Comparison of ENCODE assay signal across 13 cellular contexts in genomic region chr19:13040232-13040915, GRCh38. TPM values are rescaled to one million over a fixed set of nuclear protein-coding genes. Genes with fewer than 3 reads are reported as not detected.
DNase-seq lines count a peak whose midpoint lies in the region; ATAC-seq and TF ChIP-seq lines count a peak whose summit lies in the region.
"Had no signal": no experiment of that assay in that cellular context is flagged by ENCODE, and none has a peak within 500 bp of the region (broad histone marks: within the 10 kb centered on the region; RNA-seq: fewer than 3 reads in every experiment).

No MANE protein-coding gene starts in this region.

- 0 out of 2 replicates have a peak, but pooled peaks cover 4% of the 10 kb centered on the region for H3F3A ChIP-seq in GM23338 (replicated peaks; ENCODE audit: low read depth)

- H3K27ac ChIP-seq in coronary artery: peak overlapping the region; percentile 80 to 83
- peak overlapping the region; percentile 82 for H3K27ac ChIP-seq in suprapubic skin
- H3K27ac ChIP-seq in GM23338 (ENCODE audit: low read depth): no peak overlapping the region

- no peak overlapping the region for H3K4me2 ChIP-seq in GM23338
- H3K4me2 ChIP-seq: SK-N-SH had no signal

- DNase-seq in HFFc6 (no peak), coronary artery (ENCODE audit: low spot score) (no peak), mesothelial cell of epicardium (ENCODE audit: low spot score in 2 of 2, unreplicated experiment in 2 of 2) (no peak), suprapubic skin (ENCODE audit: low spot score in 2 of 2) (no peak), GM23338 (ENCODE audit: low spot score) (no peak), NCI-H2107 treated with DMSO at 0.1 percent for 48 hours (lab: John Stamatoyannopoulos, UW; ENCODE audit: unreplicated experiment) (no peak)
- no peak for DNase-seq in natural killer cell treated with Interleukin-12 subunit alpha and Interleukin-12 subunit beta and Interleukin-15 and Interleukin-18, amount 100 ng/mL, for 72 hours (ENCODE audit: low spot score)
- DNase-seq: activated CD4-positive, alpha-beta memory T cell treated with anti-CD3 and anti-CD28 coated beads for 36 hours; amniotic stem cell; SK-N-SH; stimulated activated naive CD8-positive, alpha-beta T cell treated with anti-CD3 and anti-CD28 coated beads, Interleukin-15, Interleukin-2, amounts not matched to agents 100 U/mL and 50 U/mL, for 24 hours had no signal

- H3K4me3 ChIP-seq in coronary artery (peak overlapping the region; percentile 22), suprapubic skin (no peak overlapping the region), GM23338 (no peak overlapping the region)

- H3K9me3 Mint-ChIP-seq in HFFc6 (no peaks in the 10 kb centered on the region), mesothelial cell of epicardium (no peaks in the 10 kb centered on the region), GM23338 (no peaks in the 10 kb centered on the region)
- H3K9me3 Mint-ChIP-seq in natural killer cell treated with Interleukin-12 subunit alpha and Interleukin-12 subunit beta and Interleukin-15 and Interleukin-18, amount 100 ng/mL, for 72 hours: no peaks in the 10 kb centered on the region
- H3K9me3 Mint-ChIP-seq: activated CD4-positive, alpha-beta memory T cell treated with anti-CD3 and anti-CD28 coated beads for 36 hours; activated T-helper 17 cell treated with anti-CD3 and anti-CD28 coated beads, Interleukin-2, amount 50 U/mL, for 72 hours had no signal

- peak overlapping the region; percentile 75 for H3K27ac Mint-ChIP-seq in HFFc6
- H3K27ac Mint-ChIP-seq in mesothelial cell of epicardium: peak overlapping the region; percentile 77
- no peak overlapping the region for H3K27ac Mint-ChIP-seq in GM23338
- H3K27ac Mint-ChIP-seq in natural killer cell treated with Interleukin-12 subunit alpha and Interleukin-12 subunit beta and Interleukin-15 and Interleukin-18, amount 100 ng/mL, for 72 hours: no peak overlapping the region
- H3K27ac Mint-ChIP-seq: activated CD4-positive, alpha-beta memory T cell treated with anti-CD3 and anti-CD28 coated beads for 36 hours; activated T-helper 17 cell treated with anti-CD3 and anti-CD28 coated beads, Interleukin-2, amount 50 U/mL, for 72 hours had no signal

- 44% methylated on average over 12 of the region's 15 CpGs for WGBS in suprapubic skin

- H3K36me3 ChIP-seq in suprapubic skin: no peaks in the 10 kb centered on the region
- H3K36me3 ChIP-seq in GM23338 (ENCODE audit: insufficient read depth): no peaks in the 10 kb centered on the region

- no peak overlapping the region for H2AFZ ChIP-seq in GM23338

- TF ChIP-seq EP300 in suprapubic skin (IDR thresholded peaks at IDR 0.05): no peak

- TF ChIP-seq CTCF in HFFc6 (IDR thresholded peaks at IDR 0.05) (no peak), coronary artery (IDR thresholded peaks at IDR 0.05) (no peak), mesothelial cell of epicardium (IDR thresholded peaks at IDR 0.05; ENCODE audit: unreplicated experiment) (no peak), suprapubic skin (IDR thresholded peaks at IDR 0.05) (no peak), GM23338 (conservative IDR thresholded peaks at IDR 0.05; ENCODE audit: low read depth in 2 of 2) (no peak)

- H3K27me3 Mint-ChIP-seq in HFFc6 (ENCODE audit: insufficient read depth): peaks cover 2% of the 10 kb centered on the region; the same call in 1 of the 2 replicates
- H3K27me3 Mint-ChIP-seq in mesothelial cell of epicardium (ENCODE audit: low read depth): peaks cover 34% of the 10 kb centered on the region
- peaks cover 36% of the 10 kb centered on the region for H3K27me3 Mint-ChIP-seq in GM23338 (ENCODE audit: insufficient read depth, low read depth, poor library complexity)
- H3K27me3 Mint-ChIP-seq in natural killer cell treated with Interleukin-12 subunit alpha and Interleukin-12 subunit beta and Interleukin-15 and Interleukin-18, amount 100 ng/mL, for 72 hours: peaks cover 0 to 12% of the 10 kb centered on the region in 2 donors
- H3K27me3 Mint-ChIP-seq: activated CD4-positive, alpha-beta memory T cell treated with anti-CD3 and anti-CD28 coated beads for 36 hours had no signal

- no peaks in the 10 kb centered on the region for H4K20me1 ChIP-seq in GM23338 (replicated peaks; ENCODE audit: insufficient read depth)

- no peaks in the 10 kb centered on the region for H3K9me2 ChIP-seq in GM23338 (ENCODE audit: insufficient read depth)
- H3K9me2 ChIP-seq: SK-N-SH had no signal

- TF ChIP-seq POLR2A in suprapubic skin (IDR thresholded peaks at IDR 0.05): no peak

- H3K4me1 Mint-ChIP-seq in HFFc6 (ENCODE audit: low read depth) (peaks cover 88% of the 10 kb centered on the region), mesothelial cell of epicardium (peaks cover 58% of the 10 kb centered on the region), GM23338 (peaks cover 11% of the 10 kb centered on the region)
- H3K4me1 Mint-ChIP-seq in natural killer cell treated with Interleukin-12 subunit alpha and Interleukin-12 subunit beta and Interleukin-15 and Interleukin-18, amount 100 ng/mL, for 72 hours (ENCODE audit: low read depth in 2 of 2): peaks cover 35% of the 10 kb centered on the region in 2 donors

- H3K27me3 ChIP-seq in suprapubic skin (no peaks in the 10 kb centered on the region), GM23338 (ENCODE audit: insufficient read depth) (peaks cover 23% of the 10 kb centered on the region; the same call in 1 of the 2 replicates)

- H3K9me3 ChIP-seq in suprapubic skin: no peaks in the 10 kb centered on the region
- H3K9me3 ChIP-seq: SK-N-SH had no signal

- H3K4me3 Mint-ChIP-seq in HFFc6 (peak overlapping the region; percentile 36; the same call in 1 of the 2 replicates), mesothelial cell of epicardium (no peak overlapping the region), GM23338 (no peak overlapping the region)
- no peak overlapping the region for H3K4me3 Mint-ChIP-seq in natural killer cell treated with Interleukin-12 subunit alpha and Interleukin-12 subunit beta and Interleukin-15 and Interleukin-18, amount 100 ng/mL, for 72 hours
- H3K4me3 Mint-ChIP-seq: activated CD4-positive, alpha-beta memory T cell treated with anti-CD3 and anti-CD28 coated beads for 36 hours; activated T-helper 17 cell treated with anti-CD3 and anti-CD28 coated beads, Interleukin-2, amount 50 U/mL, for 72 hours had no signal

- ATAC-seq in GM23338: no peak
- ATAC-seq in GM18858 (IDR thresholded peaks at IDR 0.05; ENCODE audit: unreplicated experiment): no peak
- ATAC-seq in natural killer cell treated with Interleukin-12 subunit alpha and Interleukin-12 subunit beta and Interleukin-15 and Interleukin-18, amount 100 ng/mL, for 72 hours: no peak
- ATAC-seq: activated T-helper 17 cell treated with anti-CD3 and anti-CD28 coated beads, Interleukin-2, amount 50 U/mL, for 72 hours; stimulated activated naive CD8-positive, alpha-beta T cell treated with anti-CD3 and anti-CD28 coated beads, Interleukin-15, Interleukin-2, amounts not matched to agents 100 U/mL and 50 U/mL, for 24 hours had no signal

- no peaks in the 10 kb centered on the region for H3K79me2 ChIP-seq in GM23338 (replicated peaks; ENCODE audit: insufficient read depth)

- H3K4me1 ChIP-seq in suprapubic skin (peaks cover 96% of the 10 kb centered on the region), GM23338 (ENCODE audit: insufficient read depth) (peaks cover 11% of the 10 kb centered on the region; the same call in 1 of the 2 replicates)

- H3K36me3 Mint-ChIP-seq in HFFc6 (ENCODE audit: low read depth) (peaks cover 21% of the 10 kb centered on the region), mesothelial cell of epicardium (peaks cover 7% of the 10 kb centered on the region), GM23338 (ENCODE audit: low read depth) (no peaks in the 10 kb centered on the region)
- H3K36me3 Mint-ChIP-seq in natural killer cell treated with Interleukin-12 subunit alpha and Interleukin-12 subunit beta and Interleukin-15 and Interleukin-18, amount 100 ng/mL, for 72 hours: no peaks in the 10 kb centered on the region
- H3K36me3 Mint-ChIP-seq: activated CD4-positive, alpha-beta memory T cell treated with anti-CD3 and anti-CD28 coated beads for 36 hours had no signal

TF ChIP-seq in GM23338, 12 proteins besides CTCF, POLR2A, EP300 and RAD21:
- TF ChIP-seq EZH2phosphoT487 (IDR thresholded peaks at IDR 0.05; ENCODE audit: unreplicated experiment): no peak
- no peak for TF ChIP-seq ZNF331 (CRISPR knock-in tag; IDR thresholded peaks at IDR 0.05; ENCODE audit: low read depth)
- TF ChIP-seq EZH2 (IDR thresholded peaks at IDR 0.05; ENCODE audit: low read depth, unreplicated experiment): no peak
- TF ChIP-seq NANOG (IDR thresholded peaks at IDR 0.05; ENCODE audit: borderline replicate concordance): no peak
- no peak for TF ChIP-seq STAT1 (IDR thresholded peaks at IDR 0.05; ENCODE audit: unreplicated experiment)
- no peak for TF ChIP-seq CREB1 (CRISPR knock-in tag; IDR thresholded peaks at IDR 0.05; ENCODE audit: low read depth)
- no peak for TF ChIP-seq JUNB (IDR thresholded peaks at IDR 0.05; ENCODE audit: unreplicated experiment)
- no peak for TF ChIP-seq ETS1 (IDR thresholded peaks at IDR 0.05)

RNA-seq across cellular contexts. Expression of gene NFIX, which starts 45.1 kb away (rescaled TPM):
- 100 to 1,000 TPM; 129 to 161 (median 142) TPM for total RNA-seq in HFFc6 (2021; fragmentation: NEBNext Ultra II Directional; extraction: Animal tissue kit (Norgen Biotek cat#: 25700))
- total RNA-seq in mesothelial cell of epicardium (52.4 to 55.5 TPM (median 53.8 TPM) in 3 replicates), suprapubic skin (100 to 1,000 TPM; 126 to 223 (median 176) TPM)
- 0.14 and 1.2 TPM in 2 replicates for total RNA-seq in GM23338 (2014; rRNA removed; shearing (Covaris generic))
- polyA plus RNA-seq in GM23338 (2016; fragmentation: Nextera tagmentation; extraction: Ambion mirVana): 0.06 and 0.31 TPM in 2 replicates
- total RNA-seq in natural killer cell treated with Interleukin-12 subunit alpha and Interleukin-12 subunit beta and Interleukin-15 and Interleukin-18, amount 100 ng/mL, for 72 hours: under 1 TPM; 0.31 to 0.89 TPM

Comparison
In these comparisons a context has a peak if more than half of its experiments do, and no peak if none do; other contexts are left out.
1. H3K27ac Mint-ChIP-seq: peak in HFFc6 (single experiment) and mesothelial cell of epicardium (single experiment); none in GM23338 (single experiment) and natural killer cell treated with Interleukin-12 subunit alpha and Interleukin-12 subunit beta and Interleukin-15 and Interleukin-18, amount 100 ng/mL, for 72 hours (0 of 2).
2. RNA of gene NFIX, which starts 45.1 kb away (total RNA-seq): 126 to 223 TPM in suprapubic skin, 129 to 161 TPM in HFFc6 and 52.4 to 55.5 TPM in mesothelial cell of epicardium; 0.31 to 0.89 TPM in natural killer cell treated with Interleukin-12 subunit alpha and Interleukin-12 subunit beta and Interleukin-15 and Interleukin-18, amount 100 ng/mL, for 72 hours and 0.14 to 1.2 TPM in GM23338; every median in the first group is over 10 times any median in the second.